1 cellular context compared by ENCODE assay signal in genomic region chr13:77313923-77314322, GRCh38.
TF ChIP-seq lines count a peak whose summit lies in the region.

No MANE protein-coding gene starts in this region.

TF ChIP-seq in GM12878, 131 proteins besides CTCF, POLR2A, EP300 and RAD21:
- TF ChIP-seq KAT2A (conservative IDR thresholded peaks at IDR 0.05; ENCODE audit: control insufficient read depth, low read depth, low read length): no peak
- peak; percentile 51; the same call in 1 of the 2 replicates for TF ChIP-seq RAD51 (IDR thresholded peaks at IDR 0.05)
- peak; percentile 55 to 71; a peak in 3 of 4 replicates for TF ChIP-seq BHLHE40 (IDR thresholded peaks at IDR 0.05; ENCODE audit: borderline replicate concordance in 1 of 2, low read depth in 2 of 2, low read length in 1 of 2)
- 0 out of 2 replicates have a peak, but pooled peaks have one; percentile 44 for TF ChIP-seq SMARCA5 (IDR thresholded peaks at IDR 0.05)
